ENCODE assay signal across 9 cellular contexts in the genomic region with DNA sequence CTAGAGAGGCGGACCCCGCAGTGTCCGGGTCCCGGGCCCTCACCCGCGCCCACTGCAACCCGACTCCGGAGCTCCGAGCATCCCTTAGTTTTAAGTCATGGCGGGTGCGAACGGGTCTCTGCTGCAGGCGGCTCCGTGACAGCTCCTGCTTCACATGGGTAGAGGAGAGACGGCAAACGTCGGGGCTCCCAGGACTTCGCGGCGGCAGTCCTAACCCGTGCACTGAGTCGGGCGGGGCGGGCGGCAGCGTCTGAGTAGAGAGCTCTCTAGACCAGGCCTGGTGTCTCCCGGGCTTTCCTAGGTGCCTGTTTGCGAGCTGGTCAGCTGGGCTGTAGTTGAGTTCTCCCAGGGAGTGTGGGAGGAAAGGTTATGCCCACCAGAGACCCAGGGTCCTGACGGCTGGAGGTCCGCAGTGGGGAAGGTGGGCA. TPM values are rescaled to one million over a fixed set of nuclear protein-coding genes. Genes with fewer than 3 reads are reported as not detected.
DNase-seq lines count a peak whose midpoint lies in the region; ATAC-seq, FAIRE-seq and TF ChIP-seq lines count a peak whose summit lies in the region.
"Had no signal": no experiment of that assay in that cellular context is flagged by ENCODE, and none has a peak within 500 bp of the region (broad histone marks: within the 10 kb centered on the region; RNA-seq: fewer than 3 reads in every experiment).

No MANE protein-coding gene starts in this region.

- peak overlapping the region; percentile 72 for H3K4me3 ChIP-seq in astrocyte of the spinal cord (ENCODE audit: low read depth, low read length)
- H3K4me3 ChIP-seq in lower lobe of right lung, result peak overlapping the region; percentile 96
- peak overlapping the region; percentile 88 to 91 for H3K4me3 ChIP-seq in vagina

- H3K4me1 ChIP-seq in lower lobe of right lung (peaks cover 54% of the 10 kb centered on the region), vagina (peaks cover 44% of the 10 kb centered on the region)

- no peaks in the 10 kb centered on the region for H3K9me3 ChIP-seq in lower lobe of right lung
- H3K9me3 ChIP-seq in vagina, result no peaks in the 10 kb centered on the region

- in situ Hi-C loops in astrocyte of the spinal cord (cut with HindIII; ENCODE audit: low sequenced_read_pairs), result no loop called here

- H3K27me3 ChIP-seq in lower lobe of right lung (ENCODE audit: low read depth) (no peaks in the 10 kb centered on the region), vagina (no peaks in the 10 kb centered on the region)

- intact Hi-C loops in lower lobe of right lung (cut with DNase I) (no loop called here), vagina (cut with DNase I) (loop anchor here (10.0 kb wide), 1 partner anchor 893 kb away; the partner anchor contains the start of gene CACNA1H)

- H3K27ac ChIP-seq in lower lobe of right lung (peak overlapping the region; percentile 82), vagina (peak overlapping the region; percentile 80)

- TF ChIP-seq CTCF in astrocyte of the spinal cord (IDR thresholded peaks at IDR 0.05; ENCODE audit: low read depth, low read length), result no peak
- no peak for TF ChIP-seq CTCF in lower lobe of right lung (IDR thresholded peaks at IDR 0.05)
- no peak for TF ChIP-seq CTCF in vagina (IDR thresholded peaks at IDR 0.05)

- TF ChIP-seq POLR2A in vagina (IDR thresholded peaks at IDR 0.05) (no peak), GM12891 (IDR thresholded peaks at IDR 0.05; ENCODE audit: low read depth, low read length) (no peak)

- FAIRE-seq in GM12891 (lab: Jason Lieb, UNC), result no peak
- FAIRE-seq: islet of Langerhans had no signal

- DNase-seq in AG08396 (ENCODE audit: low spot score) (peak; percentile 43), astrocyte of the spinal cord (ENCODE audit: low read depth, low spot score) (no peak), lower lobe of right lung (no peak), vagina (ENCODE audit: extremely low spot score in 2 of 2) (no peak), GM12891 (ENCODE audit: insufficient read length, low spot score) (no peak)

- H3K36me3 ChIP-seq in lower lobe of right lung (peaks cover 32% of the 10 kb centered on the region), vagina (peaks cover 0 to 23% of the 10 kb centered on the region in 2 donors)

- peak; percentile 12 for ATAC-seq in HG03066 (IDR thresholded peaks at IDR 0.05; ENCODE audit: low read depth, unreplicated experiment)
- ATAC-seq in lower lobe of right lung, result peak in 1 of 2 donors; percentile 13
- no peak for ATAC-seq in HG02623 (IDR thresholded peaks at IDR 0.05; ENCODE audit: unreplicated experiment)
- no peak for ATAC-seq in GM21825 (IDR thresholded peaks at IDR 0.05; ENCODE audit: unreplicated experiment)

TF ChIP-seq in GM12891, 5 proteins besides CTCF, POLR2A, EP300 and RAD21:
- TF ChIP-seq POU2F2 (IDR thresholded peaks at IDR 0.05; ENCODE audit: low read depth, low read length), result no peak

RNA-seq across cellular contexts. Expression of gene TSC2, which starts 0.3 kb away (rescaled TPM):
- total RNA-seq in lower lobe of right lung (123 TPM), vagina (78.6 TPM)
- polyA plus RNA-seq in GM12891 (2012; ENCODE audit: low read depth, missing spikeins), result 32.2 TPM

RNA-seq across cellular contexts. Expression of gene NTHL1, which starts 0.5 kb away (rescaled TPM):
- total RNA-seq in lower lobe of right lung (24.3 TPM), vagina (28.5 TPM)
- 15.1 TPM for polyA plus RNA-seq in GM12891 (2012; ENCODE audit: low read depth, missing spikeins)

RNA-seq across cellular contexts. Expression of gene NHERF2, which starts 21.4 kb away (rescaled TPM):
- 343 TPM for total RNA-seq in lower lobe of right lung
- 44.7 TPM for total RNA-seq in vagina
- not detected for polyA plus RNA-seq in GM12891 (2012; ENCODE audit: low read depth, missing spikeins)

RNA-seq across cellular contexts. Expression of gene NPW, which starts 28.5 kb away (rescaled TPM):
- total RNA-seq in lower lobe of right lung (not detected), vagina (not detected)
- polyA plus RNA-seq in GM12891 (2012; ENCODE audit: low read depth, missing spikeins), result 0.28 TPM

RNA-seq across cellular contexts. Expression of gene ZNF598, which starts 38.5 kb away (rescaled TPM):
- total RNA-seq in lower lobe of right lung (27.2 TPM), vagina (51.8 TPM)
- 25.4 TPM for polyA plus RNA-seq in GM12891 (2012; ENCODE audit: low read depth, missing spikeins)
